ENCODE assay signal across 21 cellular contexts in the genomic region with DNA sequence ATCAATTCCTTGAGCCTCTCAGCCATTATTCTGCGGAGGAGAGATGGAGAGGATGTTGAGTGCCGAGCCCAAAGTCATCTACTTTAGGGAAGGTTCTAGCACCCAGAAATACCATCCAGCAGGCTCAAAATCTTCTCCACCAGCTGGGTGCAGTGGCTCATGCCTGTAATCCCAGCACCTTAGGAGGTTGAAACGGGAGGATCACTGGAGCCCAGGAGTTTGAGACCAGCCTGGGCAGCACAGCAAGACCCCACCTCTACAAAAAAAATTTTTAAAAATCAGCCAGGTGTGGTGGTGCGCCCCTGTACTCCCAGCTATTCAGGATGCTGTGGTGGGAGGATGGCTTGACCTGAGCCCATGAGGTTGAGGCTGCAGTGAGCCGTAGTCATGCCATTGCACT. TPM values are rescaled to one million over a fixed set of nuclear protein-coding genes. Genes with fewer than 3 reads are reported as not detected.
DNase-seq lines count a peak whose midpoint lies in the region; ATAC-seq, FAIRE-seq and TF ChIP-seq lines count a peak whose summit lies in the region.
"Had no signal": no experiment of that assay in that cellular context is flagged by ENCODE, and none has a peak within 500 bp of the region (broad histone marks: within the 10 kb centered on the region; RNA-seq: fewer than 3 reads in every experiment).

No MANE protein-coding gene starts in this region.

- H3K36me3 Mint-ChIP-seq in WTC11, result peaks cover 3% of the 10 kb centered on the region
- H3K36me3 Mint-ChIP-seq: CD8-positive, alpha-beta T cell had no signal

- H3K4me3 Mint-ChIP-seq in WTC11, result no peak overlapping the region
- H3K4me3 Mint-ChIP-seq: B cell; CD4-positive, alpha-beta T cell; CD8-positive, alpha-beta T cell had no signal

- H3K9ac ChIP-seq in HepG2 (ENCODE audit: insufficient read depth, low read depth, low read length), result no peak overlapping the region
- H3K9ac ChIP-seq: BLaER1 treated with 17β-estradiol and CSF1 and Interleukin-3, amounts not matched to agents 10 nM and 100 nM had no signal

- BruUV-seq in HepG2 (replicated peaks; lab: Mats Ljungman, UMichigan), result no TSS peak

- in situ Hi-C loops in HepG2 (cut with HindIII; ENCODE audit: extremely low pct_ligation_motif_present, low pct_unique_long_range_greater_than_20kb), result no loop called here

- TF ChIP-seq CTCF in HepG2 (CRISPR knock-in tag; IDR thresholded peaks at IDR 0.05) (no peak), right lobe of liver (IDR thresholded peaks at IDR 0.05) (no peak), WTC11 (IDR thresholded peaks at IDR 0.05) (no peak)

- H3K27ac ChIP-seq in HepG2 (ENCODE audit: extremely low read length, insufficient read depth, low read length) (no peak overlapping the region), right lobe of liver (no peak overlapping the region)
- H3K27ac ChIP-seq: 22Rv1; A549; BLaER1 treated with 17β-estradiol and CSF1 and Interleukin-3, amounts not matched to agents 10 nM and 100 nM; C4-2B had no signal

- POLR2A ChIA-PET in HepG2 (lab: Yijun Ruan, JAX), result no interaction called here
- POLR2A ChIA-PET in WTC11 (lab: Charles Lee), result no interaction called here

- ATAC-seq in HepG2 (no peak), right lobe of liver (no peak), WTC11 (no peak), HG03108 (IDR thresholded peaks at IDR 0.05; ENCODE audit: unreplicated experiment) (no peak)
- ATAC-seq: A549; CD8-positive, alpha-beta T cell had no signal

- no peak for TF ChIP-seq EP300 in HepG2 (IDR thresholded peaks at IDR 0.05; ENCODE audit: low read depth in 2 of 2, low read length in 2 of 2)
- TF ChIP-seq EP300 in HepG2 (CRISPR knock-in tag; IDR thresholded peaks at IDR 0.05; ENCODE audit: borderline replicate concordance), result no peak

- FAIRE-seq in HepG2 (lab: Jason Lieb, UNC), result no peak
- FAIRE-seq: A549, D721Med, G401.6, GM12891 had no signal

- intact Hi-C loops in HepG2 (cut with micrococcal nuclease; ENCODE audit: unreplicated experiment) (no loop called here), right lobe of liver (cut with DNase I) (no loop called here), posterior vena cava (cut with DNase I) (no loop called here)

- TF ChIP-seq POLR2A in HepG2 (IDR thresholded peaks at IDR 0.05; ENCODE audit: insufficient read depth in 1 of 2, low read depth in 2 of 2, low read length in 2 of 2), result no peak
- TF ChIP-seq POLR2A in right lobe of liver (IDR thresholded peaks at IDR 0.05), result no peak

- no peak overlapping the region for H3K27ac Mint-ChIP-seq in WTC11
- H3K27ac Mint-ChIP-seq: B cell; CD4-positive, alpha-beta T cell; CD8-positive, alpha-beta T cell had no signal

- H3K4me2 ChIP-seq in HepG2 (ENCODE audit: low read depth, low read length), result no peak overlapping the region
- H3K4me2 ChIP-seq: A549; BLaER1 treated with 17β-estradiol and CSF1 and Interleukin-3, amounts not matched to agents 10 nM and 100 nM had no signal

- H3K4me1 Mint-ChIP-seq in WTC11, result no peaks in the 10 kb centered on the region
- H3K4me1 Mint-ChIP-seq: B cell had no signal

- peaks cover 9% of the 10 kb centered on the region for H3K9me3 Mint-ChIP-seq in WTC11
- H3K9me3 Mint-ChIP-seq: CD4-positive, alpha-beta T cell; CD8-positive, alpha-beta T cell had no signal

- no peaks in the 10 kb centered on the region for H3K4me1 ChIP-seq in HepG2 (ENCODE audit: insufficient read depth, low read length)
- H3K4me1 ChIP-seq in right lobe of liver, result no peaks in the 10 kb centered on the region
- H3K4me1 ChIP-seq: BLaER1 treated with 17β-estradiol and CSF1 and Interleukin-3, amounts not matched to agents 10 nM and 100 nM; Caco-2 had no signal

- no peaks in the 10 kb centered on the region; a peak in 1 of 5 replicates for H3K27me3 ChIP-seq in HepG2 (ENCODE audit: control insufficient read depth in 1 of 2, insufficient read depth in 2 of 2, low read length in 2 of 2)
- no peaks in the 10 kb centered on the region for H3K27me3 ChIP-seq in right lobe of liver
- H3K27me3 ChIP-seq: BLaER1 treated with 17β-estradiol and CSF1 and Interleukin-3, amounts not matched to agents 10 nM and 100 nM had no signal

- no peak for TF ChIP-seq RAD21 in HepG2 (CRISPR knock-in tag; IDR thresholded peaks at IDR 0.05)

- H3K36me3 ChIP-seq in HepG2 (replicated peaks in 1 of 2; ENCODE audit: control insufficient read depth in 1 of 2, insufficient read depth in 2 of 2, low read length in 2 of 2) (no peaks in the 10 kb centered on the region), right lobe of liver (no peaks in the 10 kb centered on the region)
- H3K36me3 ChIP-seq: BLaER1 treated with 17β-estradiol and CSF1 and Interleukin-3, amounts not matched to agents 10 nM and 100 nM had no signal

- no peaks in the 10 kb centered on the region for H3K79me2 ChIP-seq in HepG2 (ENCODE audit: insufficient read depth, low read length)

- 36% methylated on average over 3 of the region's 5 CpGs for WGBS in HepG2 (ENCODE audit: low lambda C conversion rate)
- WGBS in right lobe of liver (ENCODE audit: insufficient coverage, low coverage, low lambda C conversion rate, missing lambda C conversion rate), result 96% methylated on average over 4 of the region's 5 CpGs

- H3K4me3 ChIP-seq in HepG2 (replicated peaks in 1 of 3; ENCODE audit: insufficient read depth in 1 of 3, low read depth in 2 of 3, low read length in 3 of 3), result no peak overlapping the region
- H3K4me3 ChIP-seq in right lobe of liver, result no peak overlapping the region
- H3K4me3 ChIP-seq: A549; BLaER1 treated with 17β-estradiol and CSF1 and Interleukin-3, amounts not matched to agents 10 nM and 100 nM had no signal

- H3K9me3 ChIP-seq in HepG2 (ENCODE audit: low read length), result no peaks in the 10 kb centered on the region
- no peaks in the 10 kb centered on the region for H3K9me3 ChIP-seq in right lobe of liver
- H3K9me3 ChIP-seq: A549; BLaER1 treated with 17β-estradiol and CSF1 and Interleukin-3, amounts not matched to agents 10 nM and 100 nM; Caco-2 had no signal

- CTCF ChIA-PET in HepG2 (lab: Yijun Ruan, JAX; ENCODE audit: low intra/inter-chr PET ratio, low total read pairs), result no interaction called here
- CTCF ChIA-PET in WTC11 (lab: Charles Lee), result interaction anchor here (1.3 kb wide), 1 partner anchor 37 kb away, joined by 3 read pairs; no protein-coding TSS in a partner anchor

- H3K27me3 Mint-ChIP-seq in WTC11 (ENCODE audit: low read depth), result 0 out of 2 replicates have a peak, but pooled peaks cover 4% of the 10 kb centered on the region
- H3K27me3 Mint-ChIP-seq: B cell; CD4-positive, alpha-beta T cell had no signal

- no peaks in the 10 kb centered on the region for H4K20me1 ChIP-seq in HepG2 (ENCODE audit: insufficient read depth, low read length)
- H4K20me1 ChIP-seq: BLaER1 treated with 17β-estradiol and CSF1 and Interleukin-3, amounts not matched to agents 10 nM and 100 nM had no signal

- H2AFZ ChIP-seq in HepG2 (ENCODE audit: low read length), result no peak overlapping the region

- DNase-seq in HepG2 (ENCODE audit: low spot score) (no peak), right lobe of liver (no peak), WTC11 (ENCODE audit: low spot score) (no peak), posterior vena cava (ENCODE audit: low spot score) (peak; percentile 32), SHP77 (lab: John Stamatoyannopoulos, UW) (no peak)
- DNase-seq: AML-193; Caco-2; Calu3; CD4-positive, alpha-beta T cell; CD8-positive, alpha-beta T cell; DMS79 treated with DMSO at 0.1 percent for 48 hours; GF-D8 had no signal

TF ChIP-seq in HepG2, 621 proteins besides CTCF, POLR2A, EP300 and RAD21 (continues in another document):
- no peak for TF ChIP-seq ZNF431 (CRISPR knock-in tag; IDR thresholded peaks at IDR 0.05; ENCODE audit: borderline replicate concordance, low read depth)
- TF ChIP-seq ZNF263 (CRISPR knock-in tag; IDR thresholded peaks at IDR 0.05), result no peak

TF ChIP-seq in WTC11, 78 proteins besides CTCF, POLR2A, EP300 and RAD21:
- TF ChIP-seq ZNF121 (CRISPR knock-in tag; IDR thresholded peaks at IDR 0.05) (peak; percentile 65; the same call in 1 of the 2 replicates), GABPB1 (CRISPR knock-in tag; IDR thresholded peaks at IDR 0.05) (no peak), ZNF138 (CRISPR knock-in tag; conservative IDR thresholded peaks at IDR 0.05) (no peak)
TF ChIP-seq in WTC11: peak in this region for 1.

RNA-seq across cellular contexts. Expression of a gene that starts 39.5 kb away (rescaled TPM):
- total RNA-seq in HepG2 (2016; rRNA removed; fragmentation: Illumina TruSeq; extraction: Trizol) (58.9 and 84.1 TPM in 2 replicates), right lobe of liver (100 to 1,000 TPM in 1 of 6 experiments, 10 to 100 TPM in 5; 53.5 to 117 (median 88.0) TPM), WTC11 (2021) (348 to 380 TPM (median 363 TPM) in 3 replicates), posterior vena cava (100 to 1,000 TPM; 255 to 277 TPM)
- total RNA-seq in HepG2 (2016; cell fraction: cytosol; rRNA removed; fragmentation: Illumina TruSeq; extraction: Trizol; ENCODE audit: low read depth), result 24.5 and 25.6 TPM in 2 replicates
- 61.9 and 68.4 TPM in 2 replicates for total RNA-seq in HepG2 (2016; cell fraction: insoluble cytoplasmic fraction; rRNA removed; fragmentation: Illumina TruSeq; extraction: Trizol)
- total RNA-seq in HepG2 (2016; cell fraction: membrane; rRNA removed; fragmentation: Illumina TruSeq; extraction: Trizol), result 41.5 and 44.2 TPM in 2 replicates
- total RNA-seq in HepG2 (2016; cell fraction: nucleus; rRNA removed; fragmentation: Illumina TruSeq; extraction: Trizol), result 33.6 and 37.1 TPM in 2 replicates
- polyA plus RNA-seq in HepG2 (2011; rRNA removed), result 68.8 and 76.9 TPM in 2 replicates
- polyA plus RNA-seq in HepG2 (2011; cell fraction: cytosol; rRNA removed), result 107 and 113 TPM in 2 replicates
- 34.6 and 35.9 TPM in 2 replicates for polyA plus RNA-seq in HepG2 (2011; cell fraction: nucleus; rRNA removed)
- 142 and 153 TPM in 2 replicates for polyA plus RNA-seq in HepG2 (2012)
- 87.3 and 97.7 TPM in 2 replicates for polyA plus RNA-seq in HepG2 (2016; cell fraction: cytosol; fragmentation: Illumina TruSeq; extraction: Trizol; ENCODE audit: low read depth)
- polyA plus RNA-seq in HepG2 (2016; cell fraction: insoluble cytoplasmic fraction; fragmentation: Illumina TruSeq; extraction: Trizol; ENCODE audit: low read depth), result 211 and 248 TPM in 2 replicates
- 103 and 116 TPM in 2 replicates for polyA plus RNA-seq in HepG2 (2016; cell fraction: membrane; fragmentation: Illumina TruSeq; extraction: Trizol; ENCODE audit: low read depth)
- 131 and 139 TPM in 2 replicates for polyA plus RNA-seq in HepG2 (2016; cell fraction: nucleus; fragmentation: Illumina TruSeq; extraction: Trizol; ENCODE audit: insufficient read depth, low read depth)
- 37.1 and 54.9 TPM in 2 replicates for polyA minus RNA-seq in HepG2 (2011; rRNA and poly(A)+ RNA removed; ENCODE audit: low replicate concordance)
- 49.6 and 56.8 TPM in 2 replicates for polyA minus RNA-seq in HepG2 (2011; cell fraction: cytosol; rRNA and poly(A)+ RNA removed)
- polyA minus RNA-seq in HepG2 (2011; cell fraction: nucleus; rRNA and poly(A)+ RNA removed), result 19.3 and 21.5 TPM in 2 replicates
